In the genomic region with DNA sequence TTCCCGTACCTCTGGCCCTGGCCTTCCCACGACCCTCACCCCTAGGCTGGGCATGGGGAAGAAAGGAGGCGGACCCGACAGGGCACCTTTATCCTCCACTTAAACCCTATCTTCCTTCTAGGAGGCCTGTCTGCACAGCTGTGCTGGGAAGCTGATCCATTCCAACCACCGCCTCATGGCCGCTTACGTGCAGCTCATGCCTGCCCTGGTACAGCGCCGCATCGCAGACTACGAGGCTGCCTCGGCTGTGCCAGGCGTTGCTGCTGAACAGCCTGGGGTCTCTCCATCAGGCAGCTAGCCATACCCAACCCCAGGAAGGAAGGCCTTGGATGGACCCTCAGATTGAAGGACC, we compare ENCODE assay signal across 8 cellular contexts. TPM values are rescaled to one million over a fixed set of nuclear protein-coding genes. Genes with fewer than 3 reads are reported as not detected.
DNase-seq lines count a peak whose midpoint lies in the region; FAIRE-seq and TF ChIP-seq lines count a peak whose summit lies in the region.

No MANE protein-coding gene starts in this region.

- H3K9ac ChIP-seq in OCI-LY3 (ENCODE audit: low read length) = peak overlapping the region; percentile 97
- H3K9ac ChIP-seq in endothelial cell of umbilical vein (replicated peaks; ENCODE audit: extremely low read depth, insufficient read depth, low read length) = peak overlapping the region; percentile 70
- peak overlapping the region; percentile 91 for H3K9ac ChIP-seq in neural progenitor cell

- CTCF ChIA-PET in endothelial cell of umbilical vein (lab: Charles Lee) = interaction anchor here (0.8 to 2.6 kb wide), 13 partner anchors 8 to 275 kb away, joined by 3 to 28 read pairs (median 5); a partner anchor contains a TSS

- H3K9me3 Mint-ChIP-seq in neural progenitor cell = no peaks in the 10 kb centered on the region

- H3K9me1 ChIP-seq in endothelial cell of umbilical vein (replicated peaks; ENCODE audit: control insufficient read depth, extremely low read depth, insufficient read depth, low read length) = no peaks in the 10 kb centered on the region

- H3K27ac ChIP-seq in OCI-LY3 (ENCODE audit: low read length) = peak overlapping the region; percentile 72
- H3K27ac ChIP-seq in endothelial cell of umbilical vein (ENCODE audit: insufficient read depth, low read depth, low read length) = peak overlapping the region; percentile 72
- H3K27ac ChIP-seq in neural progenitor cell = peak overlapping the region; percentile 87

- H3K27me3 ChIP-seq in OCI-LY3 (ENCODE audit: low read depth, low read length) (no peaks in the 10 kb centered on the region), endothelial cell of umbilical vein (ENCODE audit: control insufficient read depth in 2 of 2, insufficient read depth in 2 of 2, low read length in 2 of 2) (no peaks in the 10 kb centered on the region), neural progenitor cell (no peaks in the 10 kb centered on the region)

- BruUV-seq in endothelial cell of umbilical vein (replicated peaks; lab: Mats Ljungman, UMichigan) = no TSS peak

- TF ChIP-seq POLR2A in endothelial cell of umbilical vein (IDR thresholded peaks at IDR 0.05; ENCODE audit: low read depth, low read length) = no peak

- no peaks in the 10 kb centered on the region for H3K27me3 Mint-ChIP-seq in neural progenitor cell (ENCODE audit: insufficient read depth, low read depth)

- dilution Hi-C loops in endothelial cell of umbilical vein (cut with MboI; ENCODE audit: extremely low pct_ligation_motif_present, low sequenced_read_pairs) = no loop called here

- H3K27ac Mint-ChIP-seq in neural progenitor cell = peak overlapping the region; percentile 59

- H3K4me1 ChIP-seq in OCI-LY3 (ENCODE audit: low read length) (peaks cover 15% of the 10 kb centered on the region), endothelial cell of umbilical vein (ENCODE audit: control insufficient read depth, extremely low read depth, insufficient read depth, low read length) (peaks cover 18% of the 10 kb centered on the region), neural progenitor cell (peaks cover 11% of the 10 kb centered on the region)

- peaks cover 29% of the 10 kb centered on the region for H3K4me1 Mint-ChIP-seq in neural progenitor cell

- TF ChIP-seq CTCF in OCI-LY3 (IDR thresholded peaks at IDR 0.05; ENCODE audit: low read depth, low read length) (no peak), endothelial cell of umbilical vein (IDR thresholded peaks at IDR 0.05; ENCODE audit: extremely low read depth in 1 of 2, insufficient read depth in 1 of 2, low read depth in 1 of 2, low read length in 2 of 2) (no peak), neural progenitor cell (IDR thresholded peaks at IDR 0.05) (no peak)

- H2AFZ ChIP-seq in OCI-LY3 (ENCODE audit: low read depth, low read length) = no peak overlapping the region
- no peak overlapping the region for H2AFZ ChIP-seq in endothelial cell of umbilical vein (ENCODE audit: low read depth, low read length)
- H2AFZ ChIP-seq in neural progenitor cell (replicated peaks) = no peak overlapping the region

- peaks cover 70% of the 10 kb centered on the region for H3K36me3 ChIP-seq in OCI-LY3 (replicated peaks; ENCODE audit: low read depth, low read length)
- H3K36me3 ChIP-seq in endothelial cell of umbilical vein (ENCODE audit: control insufficient read depth in 2 of 2, extremely low read depth in 1 of 2, insufficient read depth in 2 of 2, low read length in 2 of 2) = peaks cover 7 to 21% of the 10 kb centered on the region in 2 experiments
- no peaks in the 10 kb centered on the region for H3K36me3 ChIP-seq in neural progenitor cell

- H3K79me2 ChIP-seq in OCI-LY3 (ENCODE audit: low read length) = peaks cover 48% of the 10 kb centered on the region
- H3K79me2 ChIP-seq in endothelial cell of umbilical vein (ENCODE audit: control insufficient read depth, insufficient read depth, low read length) = peaks cover 36% of the 10 kb centered on the region
- peaks cover 43% of the 10 kb centered on the region for H3K79me2 ChIP-seq in neural progenitor cell (ENCODE audit: low read depth)

- H4K20me1 ChIP-seq in OCI-LY3 (ENCODE audit: insufficient read depth, low read length) (no peaks in the 10 kb centered on the region), endothelial cell of umbilical vein (replicated peaks; ENCODE audit: control insufficient read depth, extremely low read depth, insufficient read depth, low read length) (no peaks in the 10 kb centered on the region), neural progenitor cell (ENCODE audit: low read depth) (peaks cover 13% of the 10 kb centered on the region)

- peaks cover 21% of the 10 kb centered on the region for H3K36me3 Mint-ChIP-seq in neural progenitor cell

- no peaks in the 10 kb centered on the region for H3F3A ChIP-seq in neural progenitor cell (ENCODE audit: low read depth)

- POLR2A ChIA-PET in endothelial cell of umbilical vein (lab: Charles Lee) = interaction anchor here (1.3 to 1.6 kb wide), 3 partner anchors 9 to 103 kb away, joined by 4 to 8 read pairs (median 4); no protein-coding TSS in a partner anchor

- H3K4me3 Mint-ChIP-seq in neural progenitor cell = peak overlapping the region; percentile 95

- peak overlapping the region; percentile 95 for H3K4me3 ChIP-seq in OCI-LY3 (ENCODE audit: low read length)
- H3K4me3 ChIP-seq in endothelial cell of umbilical vein (replicated peaks in 1 of 3; ENCODE audit: insufficient read depth in 1 of 3, low read depth in 1 of 3, low read length in 3 of 3) = peak overlapping the region; percentile 3 to 65 (median 57)
- H3K4me3 ChIP-seq in neural progenitor cell = peak overlapping the region; percentile 83

- H3K4me2 ChIP-seq in OCI-LY3 (ENCODE audit: low read length) (peak overlapping the region; percentile 91), endothelial cell of umbilical vein (ENCODE audit: insufficient read depth, low read length) (peak overlapping the region; percentile 77), neural progenitor cell (peak overlapping the region; percentile 91)

- DNase-seq in NCI-H748 (lab: John Stamatoyannopoulos, UW; ENCODE audit: unreplicated experiment) (peak; percentile 15), NCI-H748 treated with DMSO at 0.1 percent for 48 hours (lab: John Stamatoyannopoulos, UW) (no peak), endothelial cell of umbilical vein (ENCODE audit: low read depth, low spot score) (no peak), neural progenitor cell (ENCODE audit: low spot score) (no peak), cortex of kidney (lab: John Stamatoyannopoulos, UW) (no peak), SIG-M5 (lab: John Stamatoyannopoulos, UW) (no peak), NCI-H2029 (lab: John Stamatoyannopoulos, UW) (no peak)

- FAIRE-seq in endothelial cell of umbilical vein (lab: Jason Lieb, UNC) = no peak

- intact Hi-C loops in endothelial cell of umbilical vein (cut with micrococcal nuclease) = loop anchor here (1.0 to 2.0 kb wide), 7 partner anchors 9 to 213 kb away; a partner anchor contains a TSS

- H3K9me3 ChIP-seq in OCI-LY3 (ENCODE audit: insufficient read depth, low read length) = no peaks in the 10 kb centered on the region
- H3K9me3 ChIP-seq in endothelial cell of umbilical vein (replicated peaks; ENCODE audit: control insufficient read depth, insufficient read depth, low read length) = no peaks in the 10 kb centered on the region
- no peaks in the 10 kb centered on the region for H3K9me3 ChIP-seq in neural progenitor cell (ENCODE audit: low read depth)

RNA-seq across cellular contexts. Expression of a gene that starts 0.6 kb away (rescaled TPM):
- 29.2 and 31.3 TPM in 2 replicates for total RNA-seq in endothelial cell of umbilical vein
- polyA plus RNA-seq in endothelial cell of umbilical vein = 36.5 and 41.8 TPM in 2 replicates
- polyA plus RNA-seq in endothelial cell of umbilical vein (2011; cell fraction: cytosol; rRNA removed) = 27.9 and 34.4 TPM in 2 replicates
- polyA plus RNA-seq in endothelial cell of umbilical vein (2011; cell fraction: nucleus; rRNA removed) = 37.3 and 38.2 TPM in 2 replicates
- polyA plus RNA-seq in endothelial cell of umbilical vein (2012) = 22.2 and 26.3 TPM in 2 replicates
- polyA minus RNA-seq in endothelial cell of umbilical vein = 27.1 and 43.6 TPM in 2 replicates
- 22.1 TPM for polyA minus RNA-seq in endothelial cell of umbilical vein (2011; cell fraction: cytosol; rRNA and poly(A)+ RNA removed)
- polyA minus RNA-seq in endothelial cell of umbilical vein (2011; cell fraction: nucleus; rRNA and poly(A)+ RNA removed) = 48.0 and 51.8 TPM in 2 replicates
- total RNA-seq in neural progenitor cell (ENCODE audit: low replicate concordance) = 37.2 and 39.8 TPM in 2 replicates

RNA-seq across cellular contexts. Expression of a gene that starts 0.8 kb away (rescaled TPM):
- 46.7 and 48.4 TPM in 2 replicates for total RNA-seq in endothelial cell of umbilical vein
- polyA plus RNA-seq in endothelial cell of umbilical vein = 62.9 and 64.6 TPM in 2 replicates
- polyA plus RNA-seq in endothelial cell of umbilical vein (2011; cell fraction: cytosol; rRNA removed) = 62.8 and 66.9 TPM in 2 replicates
- polyA plus RNA-seq in endothelial cell of umbilical vein (2011; cell fraction: nucleus; rRNA removed) = 182 and 186 TPM in 2 replicates
- 45.9 and 53.9 TPM in 2 replicates for polyA plus RNA-seq in endothelial cell of umbilical vein (2012)
- polyA minus RNA-seq in endothelial cell of umbilical vein = 69.7 and 72.9 TPM in 2 replicates
- 30.1 TPM for polyA minus RNA-seq in endothelial cell of umbilical vein (2011; cell fraction: cytosol; rRNA and poly(A)+ RNA removed)
- 44.2 and 61.9 TPM in 2 replicates for polyA minus RNA-seq in endothelial cell of umbilical vein (2011; cell fraction: nucleus; rRNA and poly(A)+ RNA removed)
- 40.2 and 50.5 TPM in 2 replicates for total RNA-seq in neural progenitor cell (ENCODE audit: low replicate concordance)

RNA-seq across cellular contexts. Expression of a gene that starts 8.2 kb away (rescaled TPM):
- total RNA-seq in endothelial cell of umbilical vein (25.6 and 29.2 TPM in 2 replicates), neural progenitor cell (ENCODE audit: low replicate concordance) (16.1 and 19.9 TPM in 2 replicates)
- 21.8 and 22.2 TPM in 2 replicates for polyA plus RNA-seq in endothelial cell of umbilical vein
- polyA plus RNA-seq in endothelial cell of umbilical vein (2011; cell fraction: cytosol; rRNA removed) = 10.5 and 14.0 TPM in 2 replicates
- polyA plus RNA-seq in endothelial cell of umbilical vein (2011; cell fraction: nucleus; rRNA removed) = 86.5 and 90.7 TPM in 2 replicates
- 20.7 and 23.7 TPM in 2 replicates for polyA plus RNA-seq in endothelial cell of umbilical vein (2012)
- 27.8 and 39.3 TPM in 2 replicates for polyA minus RNA-seq in endothelial cell of umbilical vein
- 3.0 TPM for polyA minus RNA-seq in endothelial cell of umbilical vein (2011; cell fraction: cytosol; rRNA and poly(A)+ RNA removed)
- 23.7 and 34.0 TPM in 2 replicates for polyA minus RNA-seq in endothelial cell of umbilical vein (2011; cell fraction: nucleus; rRNA and poly(A)+ RNA removed)

RNA-seq across cellular contexts. Expression of a gene that starts 15.2 kb away (rescaled TPM):
- total RNA-seq in endothelial cell of umbilical vein (6.5 and 8.6 TPM in 2 replicates), neural progenitor cell (ENCODE audit: low replicate concordance) (5.0 and 8.6 TPM in 2 replicates)
- 3.7 and 4.4 TPM in 2 replicates for polyA plus RNA-seq in endothelial cell of umbilical vein
- 0.85 and 1.3 TPM in 2 replicates for polyA plus RNA-seq in endothelial cell of umbilical vein (2011; cell fraction: cytosol; rRNA removed)
- polyA plus RNA-seq in endothelial cell of umbilical vein (2011; cell fraction: nucleus; rRNA removed) = 29.1 and 33.8 TPM in 2 replicates
- 3.2 and 4.4 TPM in 2 replicates for polyA plus RNA-seq in endothelial cell of umbilical vein (2012)
- polyA minus RNA-seq in endothelial cell of umbilical vein = 19.2 and 24.5 TPM in 2 replicates
- 6.0 TPM for polyA minus RNA-seq in endothelial cell of umbilical vein (2011; cell fraction: cytosol; rRNA and poly(A)+ RNA removed)
- polyA minus RNA-seq in endothelial cell of umbilical vein (2011; cell fraction: nucleus; rRNA and poly(A)+ RNA removed) = 18.9 and 23.4 TPM in 2 replicates

RNA-seq across cellular contexts. Expression of a gene that starts 41.1 kb away (rescaled TPM):
- 1.3 and 2.1 TPM in 2 replicates for total RNA-seq in endothelial cell of umbilical vein
- polyA plus RNA-seq in endothelial cell of umbilical vein = 1.5 and 1.6 TPM in 2 replicates
- polyA plus RNA-seq in endothelial cell of umbilical vein (2011; cell fraction: cytosol; rRNA removed) = 0.32 and 0.45 TPM in 2 replicates
- 14.1 and 14.4 TPM in 2 replicates for polyA plus RNA-seq in endothelial cell of umbilical vein (2011; cell fraction: nucleus; rRNA removed)
- polyA plus RNA-seq in endothelial cell of umbilical vein (2012) = 0.93 and 1.6 TPM in 2 replicates
- polyA minus RNA-seq in endothelial cell of umbilical vein = 1.4 and 2.5 TPM in 2 replicates
- not detected for polyA minus RNA-seq in endothelial cell of umbilical vein (2011; cell fraction: cytosol; rRNA and poly(A)+ RNA removed)
- 7.0 and 8.2 TPM in 2 replicates for polyA minus RNA-seq in endothelial cell of umbilical vein (2011; cell fraction: nucleus; rRNA and poly(A)+ RNA removed)
- total RNA-seq in neural progenitor cell (ENCODE audit: low replicate concordance) = 0.56 TPM in 2 replicates
